1 cellular context compared by ENCODE assay signal in the genomic region with DNA sequence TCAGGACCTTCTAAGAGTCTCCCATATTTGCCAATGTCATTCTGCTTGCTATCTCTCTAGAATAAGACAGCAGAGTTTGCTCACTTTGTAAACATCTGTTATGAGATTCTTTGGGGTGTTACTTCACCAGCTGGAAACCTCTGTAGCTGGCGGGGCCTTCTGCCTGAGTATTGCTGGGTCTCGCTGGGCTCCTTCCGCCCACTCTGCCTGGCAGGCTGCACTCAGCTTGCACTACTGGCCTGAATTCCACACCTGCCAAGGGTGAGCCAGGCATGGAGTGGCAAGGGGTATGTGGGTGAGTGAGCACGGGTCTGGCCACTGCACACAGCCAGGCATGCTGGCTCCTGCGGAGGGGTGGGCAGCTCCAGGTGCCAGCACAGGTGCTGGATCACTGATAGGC.
TF ChIP-seq lines count a peak whose summit lies in the region.

No MANE protein-coding gene starts in this region.

TF ChIP-seq in Ishikawa, 13 proteins besides CTCF, POLR2A, EP300 and RAD21 (continued from another document):
- TF ChIP-seq TCF12 (IDR thresholded peaks at IDR 0.05; ENCODE audit: low read depth) (0 out of 2 replicates have a peak, but pooled peaks have one; percentile 27), EGR1 (IDR thresholded peaks at IDR 0.05) (0 out of 2 replicates have a peak, but pooled peaks have one; percentile 30)
- TF ChIP-seq, protein P1, sequence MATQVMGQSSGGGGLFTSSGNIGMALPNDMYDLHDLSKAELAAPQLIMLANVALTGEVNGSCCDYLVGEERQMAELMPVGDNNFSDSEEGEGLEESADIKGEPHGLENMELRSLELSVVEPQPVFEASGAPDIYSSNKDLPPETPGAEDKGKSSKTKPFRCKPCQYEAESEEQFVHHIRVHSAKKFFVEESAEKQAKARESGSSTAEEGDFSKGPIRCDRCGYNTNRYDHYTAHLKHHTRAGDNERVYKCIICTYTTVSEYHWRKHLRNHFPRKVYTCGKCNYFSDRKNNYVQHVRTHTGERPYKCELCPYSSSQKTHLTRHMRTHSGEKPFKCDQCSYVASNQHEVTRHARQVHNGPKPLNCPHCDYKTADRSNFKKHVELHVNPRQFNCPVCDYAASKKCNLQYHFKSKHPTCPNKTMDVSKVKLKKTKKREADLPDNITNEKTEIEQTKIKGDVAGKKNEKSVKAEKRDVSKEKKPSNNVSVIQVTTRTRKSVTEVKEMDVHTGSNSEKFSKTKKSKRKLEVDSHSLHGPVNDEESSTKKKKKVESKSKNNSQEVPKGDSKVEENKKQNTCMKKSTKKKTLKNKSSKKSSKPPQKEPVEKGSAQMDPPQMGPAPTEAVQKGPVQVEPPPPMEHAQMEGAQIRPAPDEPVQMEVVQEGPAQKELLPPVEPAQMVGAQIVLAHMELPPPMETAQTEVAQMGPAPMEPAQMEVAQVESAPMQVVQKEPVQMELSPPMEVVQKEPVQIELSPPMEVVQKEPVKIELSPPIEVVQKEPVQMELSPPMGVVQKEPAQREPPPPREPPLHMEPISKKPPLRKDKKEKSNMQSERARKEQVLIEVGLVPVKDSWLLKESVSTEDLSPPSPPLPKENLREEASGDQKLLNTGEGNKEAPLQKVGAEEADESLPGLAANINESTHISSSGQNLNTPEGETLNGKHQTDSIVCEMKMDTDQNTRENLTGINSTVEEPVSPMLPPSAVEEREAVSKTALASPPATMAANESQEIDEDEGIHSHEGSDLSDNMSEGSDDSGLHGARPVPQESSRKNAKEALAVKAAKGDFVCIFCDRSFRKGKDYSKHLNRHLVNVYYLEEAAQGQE (IDR thresholded peaks at IDR 0.05; ENCODE audit: low read depth): no peak
- TF ChIP-seq, protein P2, sequence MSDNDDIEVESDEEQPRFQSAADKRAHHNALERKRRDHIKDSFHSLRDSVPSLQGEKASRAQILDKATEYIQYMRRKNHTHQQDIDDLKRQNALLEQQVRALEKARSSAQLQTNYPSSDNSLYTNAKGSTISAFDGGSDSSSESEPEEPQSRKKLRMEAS (IDR thresholded peaks at IDR 0.05): no peak
